Comparison of ENCODE assay signal across 33 cellular contexts in the genomic region with DNA sequence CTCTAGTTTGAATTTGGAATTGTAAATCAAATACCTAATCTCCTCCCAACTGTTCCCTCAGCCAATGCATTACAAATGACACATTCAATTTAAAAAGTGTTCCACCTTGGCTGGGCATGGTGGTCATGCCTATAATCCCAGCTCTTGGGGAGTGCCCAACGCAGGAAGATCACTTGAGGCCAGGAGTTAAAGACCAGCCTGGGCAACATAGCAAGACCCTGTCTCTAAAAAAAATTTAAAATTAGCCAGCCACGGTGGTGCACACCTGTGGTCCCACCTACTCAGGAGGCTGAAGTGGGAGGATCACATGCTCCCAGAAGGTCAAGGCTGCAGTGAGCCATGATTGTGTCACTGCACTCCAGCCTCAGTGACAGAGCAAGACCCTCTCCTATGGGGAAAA. TPM values are rescaled to one million over a fixed set of nuclear protein-coding genes. Genes with fewer than 3 reads are reported as not detected.
"Had no signal": no experiment of that assay in that cellular context is flagged by ENCODE, and none has a peak within 500 bp of the region (broad histone marks: within the 10 kb centered on the region; RNA-seq: fewer than 3 reads in every experiment).

No MANE protein-coding gene starts in this region.

- FAIRE-seq: astrocyte, endothelial cell of umbilical vein had no signal

- H3K27me3 Mint-ChIP-seq: activated CD4-positive, alpha-beta T cell treated with anti-CD3 and anti-CD28 coated beads, Interleukin-2, amount 10 ng/mL, durations not matched to agents 7 days and 5 days; activated CD8-positive, alpha-beta memory T cell treated with anti-CD3 and anti-CD28 coated beads, Interleukin-2, amount 10 ng/mL, durations not matched to agents 7 days and 5 days; T-helper 17 cell had no signal

- H3K4me3 Mint-ChIP-seq: activated CD4-positive, alpha-beta T cell treated with anti-CD3 and anti-CD28 coated beads, Interleukin-2, amount 10 ng/mL, durations not matched to agents 7 days and 5 days; activated CD8-positive, alpha-beta memory T cell treated with anti-CD3 and anti-CD28 coated beads, Interleukin-2, amount 10 ng/mL, durations not matched to agents 7 days and 5 days; activated CD8-positive, alpha-beta T cell treated with anti-CD3 and anti-CD28 coated beads, Interleukin-2, amount 10 ng/mL, durations not matched to agents 7 days and 5 days; activated T-cell treated with anti-CD3 and anti-CD28 coated beads, Interleukin-2, amount 50 U/mL, for 72 hours; neural progenitor cell; T-helper 17 cell had no signal

- H3K27ac ChIP-seq: gastroesophageal sphincter, hepatocyte, left ventricle myocardium inferior, neural progenitor cell, parathyroid adenoma, spleen, stomach, thyroid gland, WERI-Rb-1 had no signal

- H3K9ac ChIP-seq: neural progenitor cell, parathyroid adenoma had no signal

- H3K4me2 ChIP-seq: hepatocyte, neural progenitor cell had no signal

- H3K9me3 Mint-ChIP-seq: neural progenitor cell had no signal

- H3K27ac Mint-ChIP-seq: activated CD4-positive, alpha-beta T cell treated with anti-CD3 and anti-CD28 coated beads, Interleukin-2, amount 10 ng/mL, durations not matched to agents 7 days and 5 days; activated CD8-positive, alpha-beta memory T cell treated with anti-CD3 and anti-CD28 coated beads, Interleukin-2, amount 10 ng/mL, durations not matched to agents 7 days and 5 days; activated CD8-positive, alpha-beta T cell treated with anti-CD3 and anti-CD28 coated beads, Interleukin-2, amount 10 ng/mL, durations not matched to agents 7 days and 5 days; activated T-cell treated with anti-CD3 and anti-CD28 coated beads, Interleukin-2, amount 50 U/mL, for 72 hours; neural progenitor cell; T-helper 17 cell had no signal

- DNase-seq: activated CD4-positive, alpha-beta T cell treated with anti-CD3 and anti-CD28 coated beads for 1 hour; activated CD4-positive, alpha-beta T cell treated with anti-CD3 and anti-CD28 coated beads, Interleukin-2, amount 10 ng/mL, durations not matched to agents 7 days and 5 days; activated CD8-positive, alpha-beta memory T cell treated with anti-CD3 and anti-CD28 coated beads, Interleukin-2, amount 10 ng/mL, durations not matched to agents 7 days and 5 days; activated CD8-positive, alpha-beta T cell treated with anti-CD3 and anti-CD28 coated beads, Interleukin-2, amount 10 ng/mL, durations not matched to agents 7 days and 5 days; activated naive CD4-positive, alpha-beta T cell; activated T-cell treated with anti-CD3 and anti-CD28 coated beads, Interleukin-2, amount 50 U/mL, for 72 hours; caudate nucleus; islet precursor cell; left ventricle myocardium inferior; occipital lobe; right cardiac atrium; spleen; stomach; T-helper 17 cell; T1000; thyroid gland; WERI-Rb-1 had no signal

- H3K9me3 ChIP-seq: gastroesophageal sphincter, left ventricle myocardium inferior, spleen, stomach, thyroid gland had no signal

- H3K4me1 ChIP-seq: parathyroid adenoma had no signal

- H3K36me3 ChIP-seq: neural progenitor cell, thyroid gland had no signal

- H3K27me3 ChIP-seq: gastroesophageal sphincter, hepatocyte, neural progenitor cell, spleen, stomach, thyroid gland had no signal

- ATAC-seq: activated CD8-positive, alpha-beta memory T cell treated with anti-CD3 and anti-CD28 coated beads, Interleukin-2, amount 10 ng/mL, durations not matched to agents 7 days and 5 days; activated CD8-positive, alpha-beta T cell treated with anti-CD3 and anti-CD28 coated beads, Interleukin-2, amount 10 ng/mL, durations not matched to agents 7 days and 5 days; activated naive CD4-positive, alpha-beta T cell treated with anti-CD3 and anti-CD28 coated beads, Interleukin-2, amount 50 U/mL, for 72 hours; activated T-cell treated with anti-CD3 and anti-CD28 coated beads, Interleukin-2, amount 50 U/mL, for 72 hours; gastroesophageal sphincter; right cardiac atrium; SK-N-SH treated with all-trans-retinoic acid at 6 μM for 48 hours; T-helper 17 cell had no signal

- H3K4me3 ChIP-seq: gastroesophageal sphincter, hepatocyte, left ventricle myocardium inferior, lung, neural progenitor cell, spleen, stomach, thyroid gland had no signal

- H2AFZ ChIP-seq: hepatocyte, neural progenitor cell, parathyroid adenoma had no signal

RNA-seq across cellular contexts. Expression of a gene that starts 14.4 kb away (rescaled TPM):
- total RNA-seq: activated CD4-positive, alpha-beta T cell treated with anti-CD3 and anti-CD28 coated beads, Interleukin-2, amount 10 ng/mL, durations not matched to agents 7 days and 5 days; activated CD8-positive, alpha-beta memory T cell treated with anti-CD3 and anti-CD28 coated beads, Interleukin-2, amount 10 ng/mL, durations not matched to agents 7 days and 5 days; activated CD8-positive, alpha-beta T cell treated with anti-CD3 and anti-CD28 coated beads, Interleukin-2, amount 10 ng/mL, durations not matched to agents 7 days and 5 days; activated naive CD4-positive, alpha-beta T cell treated with anti-CD3 and anti-CD28 coated beads, Interleukin-2, amount 50 U/mL, for 72 hours; activated T-cell treated with anti-CD3 and anti-CD28 coated beads, Interleukin-2, amount 50 U/mL, for 72 hours; astrocyte; endothelial cell of umbilical vein; fibroblast of lung; fibroblast of villous mesenchyme; gastroesophageal sphincter; hepatocyte; left ventricle myocardium inferior; lung; mesenteric fat pad; mucosa of gallbladder; occipital lobe; pulmonary artery endothelial cell; right cardiac atrium; spleen; stomach; T-helper 17 cell; thyroid gland; ureter had no signal
- polyA plus RNA-seq: endothelial cell of umbilical vein, esophagus, fibroblast of lung, right cardiac atrium, spleen, stomach had no signal
